Comparison of ENCODE assay signal across 20 cellular contexts in the genomic region with DNA sequence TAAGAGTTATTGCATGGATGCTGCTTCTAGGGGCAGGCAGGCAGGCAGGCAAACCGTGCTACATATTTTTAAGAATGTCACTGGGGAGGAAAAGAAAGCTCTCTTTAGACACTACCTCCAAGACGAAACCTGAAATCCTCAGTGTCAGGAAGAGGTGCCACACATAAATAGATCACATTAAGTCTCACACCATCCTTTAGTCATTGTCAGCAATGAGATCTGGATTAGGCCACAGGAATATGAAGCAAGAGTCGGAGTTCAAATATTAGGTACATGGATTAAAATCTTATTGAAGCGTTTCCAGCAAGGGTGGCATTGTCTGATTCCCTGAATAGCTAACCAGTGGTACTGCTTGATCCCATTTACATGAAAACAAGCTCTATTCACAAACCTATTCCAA.
"Had no signal": no experiment of that assay in that cellular context is flagged by ENCODE, and none has a peak within 500 bp of the region (broad histone marks: within the 10 kb centered on the region; RNA-seq: fewer than 3 reads in every experiment).

No MANE protein-coding gene starts in this region.

- H3K27ac Mint-ChIP-seq: activated naive CD4-positive, alpha-beta T cell treated with anti-CD3 and anti-CD28 coated beads, Interleukin-2, amount 50 U/mL, for 24 hours; activated T-cell treated with anti-CD3 and anti-CD28 coated beads, Interleukin-2, amount 50 U/mL, for 72 hours; T-cell had no signal

- H3K9me3 Mint-ChIP-seq: activated naive CD4-positive, alpha-beta T cell treated with anti-CD3 and anti-CD28 coated beads, Interleukin-2, amount 50 U/mL, for 24 hours; activated T-cell treated with anti-CD3 and anti-CD28 coated beads, Interleukin-2, amount 50 U/mL, for 72 hours; T-cell had no signal

- H3K36me3 ChIP-seq: gastrocnemius medialis, heart left ventricle, thyroid gland, uterus had no signal

- ATAC-seq: activated CD4-positive, CD25-positive, alpha-beta regulatory T cell treated with anti-CD3 and anti-CD28 coated beads, Interleukin-2, amount 50 U/mL, for 24 hours; activated T-cell treated with anti-CD3 and anti-CD28 coated beads, Interleukin-2, amount 50 U/mL, for 72 hours; gastrocnemius medialis; heart left ventricle; naive thymus-derived CD8-positive, alpha-beta T cell; T-cell had no signal

- H3K4me3 ChIP-seq: thyroid gland, uterus had no signal

- H3K4me1 ChIP-seq: thyroid gland, uterus had no signal

- H3K27me3 ChIP-seq: gastrocnemius medialis, heart left ventricle, thyroid gland, uterus had no signal

- H3K9me3 ChIP-seq: gastrocnemius medialis, heart left ventricle, thyroid gland, uterus had no signal

- H3K27me3 Mint-ChIP-seq: activated naive CD4-positive, alpha-beta T cell treated with anti-CD3 and anti-CD28 coated beads, Interleukin-2, amount 50 U/mL, for 24 hours; T-cell had no signal

- H3K4me3 Mint-ChIP-seq: activated naive CD4-positive, alpha-beta T cell treated with anti-CD3 and anti-CD28 coated beads, Interleukin-2, amount 50 U/mL, for 24 hours; activated T-cell treated with anti-CD3 and anti-CD28 coated beads, Interleukin-2, amount 50 U/mL, for 72 hours; naive thymus-derived CD8-positive, alpha-beta T cell; T-cell had no signal

- DNase-seq: activated effector memory CD4-positive, alpha-beta T cell treated with anti-CD3 and anti-CD28 coated beads, Interleukin-2, amount 50 U/mL, for 16 hours; activated T-cell treated with anti-CD3 and anti-CD28 coated beads, Interleukin-2, amount 50 U/mL, for 72 hours; cerebellar nuclear complex; cortex of kidney; gastrocnemius medialis; heart left ventricle; mesendoderm; naive thymus-derived CD8-positive, alpha-beta T cell; nucleus accumbens; posterior cingulate gyrus; stimulated activated CD4-positive, alpha-beta T cell treated with anti-CD3 and anti-CD28 coated beads, Interleukin-12 subunit alpha, Interleukin-12 subunit beta, amount 100 ng/mL, for 4 hours; stimulated activated CD4-positive, alpha-beta T cell treated with anti-CD3 and anti-CD28 coated beads, Interleukin-1b, Interleukin-23, amount 100 ng/mL, for 48 hours; stimulated activated CD8-positive, alpha-beta memory T cell treated with anti-CD3 and anti-CD28 coated beads, Interleukin-4, amount 100 ng/mL, for 48 hours; stimulated activated naive CD4-positive, alpha-beta T cell; T-cell; T1000; thyroid gland; uterus had no signal

- H3K27ac ChIP-seq: gastrocnemius medialis, thyroid gland, uterus had no signal

- H3K4me1 Mint-ChIP-seq: activated naive CD4-positive, alpha-beta T cell treated with anti-CD3 and anti-CD28 coated beads, Interleukin-2, amount 50 U/mL, for 24 hours; T-cell had no signal
